In the genomic region with DNA sequence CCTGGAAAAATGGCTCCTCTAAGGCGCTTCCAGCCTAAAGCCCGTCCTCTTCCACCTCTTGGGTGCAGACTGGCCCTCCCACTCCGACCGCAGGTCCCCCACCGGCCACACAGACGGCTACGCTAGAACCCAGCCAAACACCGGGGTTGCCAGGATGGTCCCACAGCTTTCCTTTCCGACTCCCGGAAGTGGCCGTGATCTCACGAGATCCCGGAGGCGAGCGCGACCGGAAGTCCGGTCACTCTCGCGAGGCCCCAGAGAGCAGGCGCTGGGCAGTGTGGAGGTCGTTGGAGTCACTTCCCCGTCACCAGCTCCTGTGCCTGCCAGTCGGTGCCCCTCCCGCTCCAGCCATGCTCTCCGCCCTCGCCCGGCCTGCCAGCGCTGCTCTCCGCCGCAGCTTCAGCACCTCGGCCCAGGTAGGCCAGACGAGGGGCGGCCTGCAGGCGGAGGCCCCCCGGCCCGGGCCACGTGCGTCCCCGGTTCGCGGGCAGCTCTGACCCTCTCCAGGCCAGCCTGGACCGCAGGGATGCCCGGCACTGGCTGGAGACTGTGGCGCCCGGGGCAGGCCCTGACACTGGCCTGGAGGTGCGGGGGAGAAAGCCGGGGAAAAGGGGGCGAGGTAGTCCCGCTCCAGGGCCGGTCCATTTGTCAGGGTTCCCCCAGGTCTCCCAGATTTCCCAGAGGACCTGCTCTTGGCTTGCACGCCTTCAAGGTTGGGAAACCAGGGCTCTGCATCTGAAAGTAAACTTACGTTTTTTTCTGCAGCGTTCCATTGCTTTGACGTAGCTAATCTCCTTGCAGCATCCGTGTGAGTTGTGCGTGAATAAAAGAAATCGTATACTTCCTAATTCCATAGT, we compare ENCODE assay signal across 1 cellular context.
TF ChIP-seq lines count a peak whose summit lies in the region.

MDH2 (plus strand) TSS at position 296 of the 857 bp plus-strand sequence; CDS start at position 351, 55 bp downstream.
STYXL1 (minus strand) TSS at position 190 of the 857 bp plus-strand sequence. CDS start 17,477 bp downstream, outside the sequence.

TF ChIP-seq in K562, 482 proteins besides CTCF, POLR2A, EP300 and RAD21 (continued from another document and continues in another):
- TF ChIP-seq MGA (IDR thresholded peaks at IDR 0.05): peak; percentile 60
- TF ChIP-seq ZNF589 (CRISPR knock-in tag; IDR thresholded peaks at IDR 0.05; ENCODE audit: low read depth): no peak
- peak; percentile 55; the same call in 1 of the 2 replicates for TF ChIP-seq CGGBP1 (CRISPR knock-in tag; IDR thresholded peaks at IDR 0.05)
- TF ChIP-seq NCOR1 (IDR thresholded peaks at IDR 0.05): peak; percentile 37; the same call in 1 of the 2 replicates
- TF ChIP-seq NCOA6 (IDR thresholded peaks at IDR 0.05): no peak
- peak; percentile 91 for TF ChIP-seq NEUROD1 (IDR thresholded peaks at IDR 0.05; ENCODE audit: borderline replicate concordance, low read depth, low read length, partially characterized antibody)
- TF ChIP-seq, protein P1, sequence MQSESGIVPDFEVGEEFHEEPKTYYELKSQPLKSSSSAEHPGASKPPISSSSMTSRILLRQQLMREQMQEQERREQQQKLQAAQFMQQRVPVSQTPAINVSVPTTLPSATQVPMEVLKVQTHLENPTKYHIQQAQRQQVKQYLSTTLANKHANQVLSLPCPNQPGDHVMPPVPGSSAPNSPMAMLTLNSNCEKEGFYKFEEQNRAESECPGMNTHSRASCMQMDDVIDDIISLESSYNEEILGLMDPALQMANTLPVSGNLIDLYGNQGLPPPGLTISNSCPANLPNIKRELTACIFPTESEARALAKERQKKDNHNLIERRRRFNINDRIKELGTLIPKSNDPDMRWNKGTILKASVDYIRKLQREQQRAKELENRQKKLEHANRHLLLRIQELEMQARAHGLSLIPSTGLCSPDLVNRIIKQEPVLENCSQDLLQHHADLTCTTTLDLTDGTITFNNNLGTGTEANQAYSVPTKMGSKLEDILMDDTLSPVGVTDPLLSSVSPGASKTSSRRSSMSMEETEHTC (IDR thresholded peaks at IDR 0.05): peak; percentile 15; the same call in 1 of the 2 replicates
- TF ChIP-seq MEF2D (tag; conservative IDR thresholded peaks at IDR 0.05; ENCODE audit: low read depth): no peak
- peak; percentile 77; the same call in 1 of the 2 replicates for TF ChIP-seq HDAC2 (IDR thresholded peaks at IDR 0.05)
- TF ChIP-seq YBX1 (IDR thresholded peaks at IDR 0.05): no peak
- TF ChIP-seq ZNF76 (CRISPR knock-in tag; IDR thresholded peaks at IDR 0.05; ENCODE audit: borderline replicate concordance): 0 out of 2 replicates have a peak, but pooled peaks have one; percentile 40
- TF ChIP-seq ELF1 (tag; IDR thresholded peaks at IDR 0.05): peak; percentile 99
- TF ChIP-seq, protein P2, sequence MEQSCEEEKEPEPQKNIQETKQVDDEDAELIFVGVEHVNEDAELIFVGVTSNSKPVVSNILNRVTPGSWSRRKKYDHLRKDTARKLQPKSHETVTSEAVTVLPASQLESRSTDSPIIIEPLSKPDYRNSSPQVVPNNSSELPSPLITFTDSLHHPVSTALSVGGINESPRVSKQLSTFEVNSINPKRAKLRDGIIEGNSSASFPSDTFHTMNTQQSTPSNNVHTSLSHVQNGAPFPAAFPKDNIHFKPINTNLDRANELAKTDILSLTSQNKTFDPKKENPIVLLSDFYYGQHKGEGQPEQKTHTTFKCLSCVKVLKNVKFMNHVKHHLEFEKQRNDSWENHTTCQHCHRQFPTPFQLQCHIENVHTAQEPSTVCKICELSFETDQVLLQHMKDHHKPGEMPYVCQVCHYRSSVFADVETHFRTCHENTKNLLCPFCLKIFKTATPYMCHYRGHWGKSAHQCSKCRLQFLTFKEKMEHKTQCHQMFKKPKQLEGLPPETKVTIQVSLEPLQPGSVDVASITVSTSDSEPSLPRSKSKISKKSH (CRISPR knock-in tag; IDR thresholded peaks at IDR 0.05): no peak
- TF ChIP-seq BRF1 (IDR thresholded peaks at IDR 0.05; ENCODE audit: borderline replicate concordance, extremely low read depth, insufficient read length): no peak
- TF ChIP-seq PREB (CRISPR knock-in tag; IDR thresholded peaks at IDR 0.05): peak; percentile 98
- TF ChIP-seq ZBTB1 (CRISPR knock-in tag; IDR thresholded peaks at IDR 0.05; ENCODE audit: borderline replicate concordance, low read depth): peak; percentile 73; the same call in 1 of the 2 replicates
- 0 out of 2 replicates have a peak, but pooled peaks have one; percentile 5 for TF ChIP-seq THRB (CRISPR knock-in tag; conservative IDR thresholded peaks at IDR 0.05)
- TF ChIP-seq SRSF3 (IDR thresholded peaks at IDR 0.05; ENCODE audit: insufficient read depth, low read length): peak; percentile 91; the same call in 1 of the 2 replicates
- no peak for TF ChIP-seq ZNF395 (CRISPR knock-in tag; IDR thresholded peaks at IDR 0.05)
- no peak for TF ChIP-seq DEAF1 (CRISPR knock-in tag; IDR thresholded peaks at IDR 0.05)
- TF ChIP-seq NCOA1 (IDR thresholded peaks at IDR 0.05; ENCODE audit: low read depth): peak; percentile 94
- TF ChIP-seq SRF (CRISPR knock-in tag; IDR thresholded peaks at IDR 0.05): 0 out of 4 replicates have a peak, but pooled peaks of 1 of the 2 experiments have one; percentile 10
- TF ChIP-seq TFAM (CRISPR knock-in tag; conservative IDR thresholded peaks at IDR 0.05): no peak
- no peak for TF ChIP-seq ZBTB2 (IDR thresholded peaks at IDR 0.05)
- no peak for TF ChIP-seq EHMT2 (IDR thresholded peaks at IDR 0.05)
- no peak for TF ChIP-seq CCAR2 (IDR thresholded peaks at IDR 0.05; ENCODE audit: low read depth, low read length)
- no peak for TF ChIP-seq RBM39 (optimal IDR thresholded peaks at IDR 0.05; ENCODE audit: low read depth, low read length)
